Comparison of ENCODE assay signal across 23 cellular contexts in the genomic region with DNA sequence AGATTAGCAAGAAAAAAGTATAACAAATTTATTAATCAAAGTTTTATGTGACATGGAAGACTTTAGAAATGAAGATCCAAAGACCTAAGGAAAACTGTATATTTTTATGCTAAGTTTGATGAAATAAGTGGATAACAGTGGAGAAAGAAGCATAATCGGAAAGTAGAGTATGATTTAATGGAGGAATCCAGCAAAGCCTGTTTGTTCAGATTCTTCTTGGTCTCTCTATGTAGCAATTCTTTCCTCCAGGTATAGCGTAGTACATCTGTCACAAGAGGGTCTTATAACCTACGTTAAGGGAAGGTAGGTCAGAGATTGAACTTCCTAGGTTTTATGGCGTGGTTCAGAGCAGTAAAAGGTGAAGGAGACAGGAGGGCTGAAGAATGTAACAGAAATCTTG.
"Had no signal": no experiment of that assay in that cellular context is flagged by ENCODE, and none has a peak within 500 bp of the region (broad histone marks: within the 10 kb centered on the region; RNA-seq: fewer than 3 reads in every experiment).

No MANE protein-coding gene starts in this region.

- DNase-seq: IMR-90, Karpas-422, KG1, MG63, NCI-H1092, NCI-H1105 treated with DMSO at 0.1 percent for 48 hours, NCI-H1436, NCI-H187, NCI-H2029, NCI-H2081 treated with DMSO at 0.1 percent for 48 hours, NCI-H2171, NCI-H226, NCI-H446, NCI-H510A, NCI-H524 treated with DMSO at 0.1 percent for 48 hours, NCI-H69, NCI-H774, Peyer's patch, SHP77 treated with DMSO at 0.1 percent for 48 hours, SJCRH30 had no signal

- H3K27ac ChIP-seq: Peyer's patch, SJCRH30 had no signal

- H3K27me3 ChIP-seq: MG63, Peyer's patch, SJCRH30 had no signal

- FAIRE-seq: HepG2 had no signal

- H3K9me3 ChIP-seq: MG63, Peyer's patch, SJCRH30 had no signal

- H3K4me3 ChIP-seq: MG63, Peyer's patch, SJCRH30 had no signal

- H3K36me3 ChIP-seq: MG63, Peyer's patch, SJCRH30 had no signal

- ATAC-seq: HepG2, Right ventricle myocardium inferior, SK-N-SH treated with all-trans-retinoic acid at 6 μM for 48 hours had no signal

- H3K4me1 ChIP-seq: Peyer's patch, SJCRH30 had no signal
